ENCODE assay signal across 1 cellular context in the genomic region with DNA sequence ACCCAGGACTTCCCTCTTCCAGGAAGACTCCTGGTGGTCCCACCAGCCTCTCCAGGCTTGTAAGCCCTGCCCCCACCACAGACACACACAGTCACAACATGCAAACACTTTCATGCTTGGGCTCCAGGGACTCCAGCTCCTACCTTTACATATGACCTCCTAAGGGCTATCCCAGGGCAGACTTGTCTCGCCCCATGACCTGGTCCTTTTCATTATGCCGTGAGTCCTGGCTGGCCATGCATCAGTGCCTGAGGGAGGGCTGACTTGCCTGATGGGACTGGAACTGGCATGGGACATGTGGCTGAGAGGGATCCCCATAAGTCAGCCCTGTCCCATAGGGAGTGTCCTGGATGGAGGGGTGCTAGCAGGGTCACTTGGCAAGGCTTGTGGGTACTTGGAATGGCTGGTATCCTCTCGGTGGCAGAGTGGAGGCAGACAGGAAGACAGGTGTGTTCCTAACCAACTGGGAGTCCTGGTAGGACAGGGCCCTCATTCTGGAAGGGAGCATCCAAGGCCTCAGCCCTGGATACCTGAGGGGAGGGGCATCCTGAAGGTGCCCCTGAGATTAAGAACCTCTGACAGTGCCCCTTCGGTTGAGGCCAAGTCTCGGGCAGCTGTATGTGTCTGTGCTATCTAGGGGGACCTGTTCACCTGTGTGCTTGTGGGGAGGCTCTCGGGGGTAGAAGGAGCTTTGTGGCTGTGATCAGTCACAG.
TF ChIP-seq lines count a peak whose summit lies in the region.

No MANE protein-coding gene starts in this region.

TF ChIP-seq in SK-N-SH treated with all-trans-retinoic acid at 6 μM for 48 hours, 23 proteins besides CTCF, POLR2A, EP300 and RAD21 (continued from another document):
- TF ChIP-seq ESRRG (CRISPR knock-in tag; IDR thresholded peaks at IDR 0.05) (no peak), ZNF565 (CRISPR knock-in tag; conservative IDR thresholded peaks at IDR 0.05; ENCODE audit: low read depth) (no peak), RARB (CRISPR knock-in tag; IDR thresholded peaks at IDR 0.05) (no peak), TSHZ2 (CRISPR knock-in tag; IDR thresholded peaks at IDR 0.05) (no peak), PPARA (CRISPR knock-in tag; IDR thresholded peaks at IDR 0.05; ENCODE audit: borderline replicate concordance) (no peak), ZNF8 (CRISPR knock-in tag; IDR thresholded peaks at IDR 0.05) (no peak)
- TF ChIP-seq, protein P1, sequence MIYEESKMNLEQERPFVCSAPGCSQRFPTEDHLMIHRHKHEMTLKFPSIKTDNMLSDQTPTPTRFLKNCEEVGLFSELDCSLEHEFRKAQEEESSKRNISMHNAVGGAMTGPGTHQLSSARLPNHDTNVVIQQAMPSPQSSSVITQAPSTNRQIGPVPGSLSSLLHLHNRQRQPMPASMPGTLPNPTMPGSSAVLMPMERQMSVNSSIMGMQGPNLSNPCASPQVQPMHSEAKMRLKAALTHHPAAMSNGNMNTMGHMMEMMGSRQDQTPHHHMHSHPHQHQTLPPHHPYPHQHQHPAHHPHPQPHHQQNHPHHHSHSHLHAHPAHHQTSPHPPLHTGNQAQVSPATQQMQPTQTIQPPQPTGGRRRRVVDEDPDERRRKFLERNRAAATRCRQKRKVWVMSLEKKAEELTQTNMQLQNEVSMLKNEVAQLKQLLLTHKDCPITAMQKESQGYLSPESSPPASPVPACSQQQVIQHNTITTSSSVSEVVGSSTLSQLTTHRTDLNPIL (CRISPR knock-in tag; IDR thresholded peaks at IDR 0.05; ENCODE audit: low read depth), result no peak
